Comparison of ENCODE assay signal across 3 cellular contexts in genomic region chr4:107391009-107391629, GRCh38.
"Had no signal": no experiment of that assay in that cellular context is flagged by ENCODE, and none has a peak within 500 bp of the region (broad histone marks: within the 10 kb centered on the region; RNA-seq: fewer than 3 reads in every experiment).

No MANE protein-coding gene starts in this region.

- DNase-seq: GDM1, GF-D8 had no signal

- H3K4me3 ChIP-seq: GM12878 had no signal
